In the genomic region with DNA sequence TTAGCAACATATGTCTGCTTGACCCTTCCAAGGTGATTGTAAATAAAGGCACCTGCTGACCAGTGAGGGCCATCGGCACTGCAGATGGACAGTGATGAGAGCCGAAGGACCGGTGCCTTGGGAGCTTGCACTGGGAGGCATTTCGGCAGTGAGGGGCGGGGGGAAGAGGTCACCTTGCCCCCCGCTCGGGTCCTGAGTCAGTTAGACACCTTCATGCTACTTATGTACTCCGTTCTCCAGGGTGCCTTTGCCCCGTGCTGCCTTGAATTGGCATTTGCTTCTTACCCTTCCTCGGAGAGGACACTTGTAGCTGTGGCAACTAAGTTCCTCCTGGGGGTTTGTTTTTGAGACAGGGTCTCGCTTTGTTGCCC, we compare ENCODE assay signal across 26 cellular contexts. TPM values are rescaled to one million over a fixed set of nuclear protein-coding genes. Genes with fewer than 3 reads are reported as not detected.
DNase-seq lines count a peak whose midpoint lies in the region; ATAC-seq, FAIRE-seq and TF ChIP-seq lines count a peak whose summit lies in the region.
"Had no signal": no experiment of that assay in that cellular context is flagged by ENCODE, and none has a peak within 500 bp of the region (broad histone marks: within the 10 kb centered on the region; RNA-seq: fewer than 3 reads in every experiment).

No MANE protein-coding gene starts in this region.

- FAIRE-seq in H54 (lab: Jason Lieb, UNC), result no peak
- FAIRE-seq: A549, D721Med, GM12878, GM19239 had no signal

- no peaks in the 10 kb centered on the region for H3K36me3 ChIP-seq in heart right ventricle
- no peaks in the 10 kb centered on the region for H3K36me3 ChIP-seq in WERI-Rb-1
- no peaks in the 10 kb centered on the region for H3K36me3 ChIP-seq in neural progenitor cell
- H3K36me3 ChIP-seq: BE2C; BLaER1 treated with 17β-estradiol and CSF1 and Interleukin-3, amounts not matched to agents 10 nM and 100 nM had no signal

- no peaks in the 10 kb centered on the region for H3K36me3 Mint-ChIP-seq in effector memory CD8-positive, alpha-beta T cell (ENCODE audit: insufficient read depth)
- no peaks in the 10 kb centered on the region for H3K36me3 Mint-ChIP-seq in neural progenitor cell
- H3K36me3 Mint-ChIP-seq: CD14-positive monocyte; CD8-positive, alpha-beta memory T cell had no signal

- no peak overlapping the region for H3K4me3 ChIP-seq in heart right ventricle
- H3K4me3 ChIP-seq in WERI-Rb-1 (ENCODE audit: low read depth, low read length), result no peak overlapping the region
- H3K4me3 ChIP-seq in neural progenitor cell, result no peak overlapping the region
- H3K4me3 ChIP-seq: A549; BLaER1 treated with 17β-estradiol and CSF1 and Interleukin-3, amounts not matched to agents 10 nM and 100 nM; GM12878 had no signal

- H4K20me1 ChIP-seq in neural progenitor cell (ENCODE audit: low read depth), result no peaks in the 10 kb centered on the region

- no peak overlapping the region for H3K4me2 ChIP-seq in neural progenitor cell
- H3K4me2 ChIP-seq: A549; BLaER1 treated with 17β-estradiol and CSF1 and Interleukin-3, amounts not matched to agents 10 nM and 100 nM had no signal

- no peak overlapping the region for H3K4me3 Mint-ChIP-seq in effector memory CD8-positive, alpha-beta T cell
- H3K4me3 Mint-ChIP-seq in neural progenitor cell, result no peak overlapping the region
- H3K4me3 Mint-ChIP-seq: CD14-positive monocyte; CD4-positive, alpha-beta T cell had no signal

- peaks cover 0 to 51% (median 5%) of the 10 kb centered on the region in 7 donors for H3K27me3 ChIP-seq in heart right ventricle
- H3K27me3 ChIP-seq in WERI-Rb-1 (ENCODE audit: insufficient read depth, low read depth, severe bottlenecking), result no peaks in the 10 kb centered on the region
- H3K27me3 ChIP-seq in neural progenitor cell, result no peaks in the 10 kb centered on the region
- H3K27me3 ChIP-seq: BE2C; BLaER1 treated with 17β-estradiol and CSF1 and Interleukin-3, amounts not matched to agents 10 nM and 100 nM had no signal

- H3K27ac ChIP-seq in heart right ventricle, result no peak overlapping the region
- H3K27ac ChIP-seq in WERI-Rb-1, result peak overlapping the region; percentile 45
- no peak overlapping the region for H3K27ac ChIP-seq in neural progenitor cell
- H3K27ac ChIP-seq: A549; BLaER1 treated with 17β-estradiol and CSF1 and Interleukin-3, amounts not matched to agents 10 nM and 100 nM had no signal

- no peaks in the 10 kb centered on the region for H3K79me2 ChIP-seq in neural progenitor cell (ENCODE audit: low read depth)

- 84 to 89% methylated on average over 11 of the region's 11 CpGs for WGBS in heart right ventricle, 2 donors

- H3K4me1 ChIP-seq in heart right ventricle (peaks cover 0 to 5% (median 4%) of the 10 kb centered on the region in 9 donors), neural progenitor cell (peaks cover 15% of the 10 kb centered on the region)
- H3K4me1 ChIP-seq: BE2C had no signal

- H2AFZ ChIP-seq in neural progenitor cell (replicated peaks), result peak overlapping the region; percentile 52

- peaks cover 5% of the 10 kb centered on the region for H3F3A ChIP-seq in neural progenitor cell (ENCODE audit: low read depth)

- no peak for TF ChIP-seq POLR2A in H54 (IDR thresholded peaks at IDR 0.05; ENCODE audit: low read depth, low read length)

- no peaks in the 10 kb centered on the region for H3K9me3 ChIP-seq in heart right ventricle
- no peaks in the 10 kb centered on the region for H3K9me3 ChIP-seq in WERI-Rb-1 (ENCODE audit: severe bottlenecking)
- H3K9me3 ChIP-seq in neural progenitor cell (ENCODE audit: low read depth), result no peaks in the 10 kb centered on the region
- H3K9me3 ChIP-seq: A549; BE2C; BLaER1 treated with 17β-estradiol and CSF1 and Interleukin-3, amounts not matched to agents 10 nM and 100 nM had no signal

- H3K4me1 Mint-ChIP-seq in effector memory CD8-positive, alpha-beta T cell (ENCODE audit: low read depth in 2 of 2), result peaks cover 11 to 15% of the 10 kb centered on the region in 2 donors
- peaks cover 36% of the 10 kb centered on the region for H3K4me1 Mint-ChIP-seq in neural progenitor cell

- H3K9ac ChIP-seq in neural progenitor cell, result no peak overlapping the region
- H3K9ac ChIP-seq: BLaER1 treated with 17β-estradiol and CSF1 and Interleukin-3, amounts not matched to agents 10 nM and 100 nM had no signal

- H3K27me3 Mint-ChIP-seq in effector memory CD8-positive, alpha-beta T cell, result peaks cover 13 to 37% of the 10 kb centered on the region in 2 donors
- H3K27me3 Mint-ChIP-seq in neural progenitor cell (ENCODE audit: insufficient read depth, low read depth), result peaks cover 13% of the 10 kb centered on the region

- peak; percentile 68 for DNase-seq in Right ventricle myocardium inferior (ENCODE audit: missing footprints)
- DNase-seq in heart right ventricle, result no peak
- DNase-seq in WERI-Rb-1, result no peak
- no peak for DNase-seq in effector memory CD8-positive, alpha-beta T cell
- no peak for DNase-seq in neural progenitor cell (ENCODE audit: low spot score)
- DNase-seq in H54 (ENCODE audit: insufficient read length, low spot score), result no peak
- no peak for DNase-seq in stimulated activated CD4-positive, alpha-beta T cell treated with anti-CD3 and anti-CD28 coated beads, Interleukin-12 subunit alpha, Interleukin-12 subunit beta, amount 100 ng/mL, for 4 hours
- no peak for DNase-seq in stimulated activated CD8-positive, alpha-beta memory T cell treated with anti-CD3 and anti-CD28 coated beads, Interleukin-4, amount 100 ng/mL, for 48 hours
- DNase-seq: 8988T; ACHN; AML-193; BE2C; CD4-positive, alpha-beta T cell; CD8-positive, alpha-beta memory T cell; DMS 273 treated with DMSO at 0.1 percent for 48 hours; DMS79; EL; GDM1; GOT3; HCEC 1CT had no signal

- TF ChIP-seq CTCF in heart right ventricle (IDR thresholded peaks at IDR 0.05) (no peak), WERI-Rb-1 (IDR thresholded peaks at IDR 0.05; ENCODE audit: low read depth, low read length) (no peak), neural progenitor cell (IDR thresholded peaks at IDR 0.05) (no peak)

- peak overlapping the region; percentile 10 to 41 for H3K27ac Mint-ChIP-seq in effector memory CD8-positive, alpha-beta T cell
- H3K27ac Mint-ChIP-seq in neural progenitor cell, result no peak overlapping the region
- H3K27ac Mint-ChIP-seq: CD4-positive, alpha-beta T cell had no signal

- no peak for ATAC-seq in Right ventricle myocardium inferior
- ATAC-seq in heart right ventricle, result no peak
- no peak for ATAC-seq in effector memory CD8-positive, alpha-beta T cell (replicated peaks)
- ATAC-seq: A549, GM12878 had no signal

- no peaks in the 10 kb centered on the region for H3K9me3 Mint-ChIP-seq in effector memory CD8-positive, alpha-beta T cell
- no peaks in the 10 kb centered on the region for H3K9me3 Mint-ChIP-seq in neural progenitor cell
- H3K9me3 Mint-ChIP-seq: CD14-positive monocyte; CD4-positive, alpha-beta T cell; CD8-positive, alpha-beta memory T cell had no signal

- intact Hi-C loops in Right ventricle myocardium inferior (cut with DNase I) (no loop called here), heart right ventricle (cut with DNase I) (no loop called here)

RNA-seq across cellular contexts. Expression of a gene that starts 23.0 kb away (rescaled TPM):
- total RNA-seq in Right ventricle myocardium inferior (61.7 TPM), heart right ventricle (10 to 100 TPM; 27.7 to 50.7 (median 43.8) TPM), neural progenitor cell (ENCODE audit: low replicate concordance) (24.7 and 34.5 TPM in 2 replicates)
- 10 to 100 TPM; 38.5 to 41.3 TPM for polyA plus RNA-seq in heart right ventricle

RNA-seq across cellular contexts. Expression of a gene that starts 23.3 kb away (rescaled TPM):
- total RNA-seq in Right ventricle myocardium inferior, result 11.8 TPM
- total RNA-seq in heart right ventricle, result 10 to 100 TPM in 3 of 10 donors, 1 to 10 TPM in 7; 7.9 to 12.0 (median 9.2) TPM
- polyA plus RNA-seq in heart right ventricle, result 10 to 100 TPM; 11.2 to 18.1 TPM
- 8.3 and 20.1 TPM in 2 replicates for total RNA-seq in neural progenitor cell (ENCODE audit: low replicate concordance)
